ENCODE assay signal across 3 cellular contexts in genomic region chr6:72828904-72829303, GRCh38.
"Had no signal": no experiment of that assay in that cellular context is flagged by ENCODE, and none has a peak within 500 bp of the region (broad histone marks: within the 10 kb centered on the region; RNA-seq: fewer than 3 reads in every experiment).

No MANE protein-coding gene starts in this region.

- DNase-seq: GDM1, GF-D8 had no signal

- ATAC-seq: GM12878 had no signal

- H3K4me3 ChIP-seq: GM12878 had no signal
